21 cellular contexts compared by ENCODE assay signal in genomic region chr5:71744009-71744792, GRCh38. TPM values are rescaled to one million over a fixed set of nuclear protein-coding genes. Genes with fewer than 3 reads are reported as not detected.
"Had no signal": no experiment of that assay in that cellular context is flagged by ENCODE, and none has a peak within 500 bp of the region (broad histone marks: within the 10 kb centered on the region; RNA-seq: fewer than 3 reads in every experiment).

No MANE protein-coding gene starts in this region.

- H3K27me3 ChIP-seq: gastrocnemius medialis, heart left ventricle, neural progenitor cell, sigmoid colon, tibial nerve had no signal

- H3K36me3 Mint-ChIP-seq: activated naive CD4-positive, alpha-beta T cell treated with anti-CD3 and anti-CD28 coated beads, Interleukin-2, amount 50 U/mL, for 24 hours; brain; mesothelial cell of epicardium; neural progenitor cell had no signal

- H3K4me2 ChIP-seq: neural progenitor cell had no signal

- H3K9ac ChIP-seq: neural progenitor cell had no signal

- H3K4me3 ChIP-seq: gastrocnemius medialis, heart left ventricle, lung, neural progenitor cell, sigmoid colon, tibial nerve had no signal

- H3K27ac Mint-ChIP-seq: activated CD8-positive, alpha-beta T cell treated with anti-CD3 and anti-CD28 coated beads for 36 hours; activated naive CD4-positive, alpha-beta T cell treated with anti-CD3 and anti-CD28 coated beads, Interleukin-2, amount 50 U/mL, for 24 hours; brain; mesothelial cell of epicardium; neural progenitor cell had no signal

- H3K9me3 Mint-ChIP-seq: activated CD8-positive, alpha-beta T cell treated with anti-CD3 and anti-CD28 coated beads for 36 hours; brain; central memory CD8-positive, alpha-beta T cell; mesothelial cell of epicardium; neural progenitor cell had no signal

- H3K4me1 ChIP-seq: gastrocnemius medialis, neural progenitor cell, tibial nerve had no signal

- H3K4me1 Mint-ChIP-seq: activated naive CD4-positive, alpha-beta T cell treated with anti-CD3 and anti-CD28 coated beads, Interleukin-2, amount 50 U/mL, for 24 hours; central memory CD8-positive, alpha-beta T cell had no signal

- H3K4me3 Mint-ChIP-seq: activated CD8-positive, alpha-beta T cell treated with anti-CD3 and anti-CD28 coated beads for 36 hours; activated naive CD4-positive, alpha-beta T cell treated with anti-CD3 and anti-CD28 coated beads, Interleukin-2, amount 50 U/mL, for 24 hours; activated T-cell treated with anti-CD3 and anti-CD28 coated beads, Interleukin-2, amount 50 U/mL, for 4 hours; brain; central memory CD8-positive, alpha-beta T cell; mesothelial cell of epicardium; neural progenitor cell had no signal

- H3K27ac ChIP-seq: epithelial cell of prostate, gastrocnemius medialis, neural progenitor cell, tibial nerve, WERI-Rb-1 had no signal

- ATAC-seq: activated CD8-positive, alpha-beta T cell treated with anti-CD3 and anti-CD28 coated beads for 36 hours; activated T-cell treated with anti-CD3 and anti-CD28 coated beads, Interleukin-2, amount 50 U/mL, for 4 hours; gastrocnemius medialis; heart left ventricle; left cardiac atrium had no signal

- H3K36me3 ChIP-seq: gastrocnemius medialis, heart left ventricle, neural progenitor cell, sigmoid colon, tibial nerve, WERI-Rb-1 had no signal

- H3K9me3 ChIP-seq: gastrocnemius medialis, heart left ventricle, sigmoid colon, tibial nerve had no signal

- DNase-seq: activated CD8-positive, alpha-beta T cell treated with anti-CD3 and anti-CD28 coated beads for 36 hours; activated effector memory CD4-positive, alpha-beta T cell treated with anti-CD3 and anti-CD28 coated beads, Interleukin-2, amount 50 U/mL, for 16 hours; activated T-cell treated with anti-CD3 and anti-CD28 coated beads, Interleukin-2, amount 50 U/mL, for 4 hours; amniotic stem cell; cortex of kidney; gastrocnemius medialis; heart left ventricle; left cardiac atrium; sigmoid colon; stimulated activated CD4-positive, alpha-beta T cell treated with anti-CD3 and anti-CD28 coated beads, Interleukin-2, amount 100 ng/mL, for 24 hours; T1000; WERI-Rb-1 had no signal

RNA-seq across cellular contexts. Expression of gene CARTPT, which starts 25.1 kb away (rescaled TPM):
- total RNA-seq: activated CD8-positive, alpha-beta T cell treated with anti-CD3 and anti-CD28 coated beads for 36 hours; activated T-cell treated with anti-CD3 and anti-CD28 coated beads, Interleukin-2, amount 50 U/mL, for 4 hours; gastrocnemius medialis; heart left ventricle; left cardiac atrium; lung; mesothelial cell of epicardium; osteocyte; tibial nerve had no signal
- polyA plus RNA-seq: heart left ventricle, lung had no signal
